Comparison of ENCODE assay signal across 20 cellular contexts in the genomic region with DNA sequence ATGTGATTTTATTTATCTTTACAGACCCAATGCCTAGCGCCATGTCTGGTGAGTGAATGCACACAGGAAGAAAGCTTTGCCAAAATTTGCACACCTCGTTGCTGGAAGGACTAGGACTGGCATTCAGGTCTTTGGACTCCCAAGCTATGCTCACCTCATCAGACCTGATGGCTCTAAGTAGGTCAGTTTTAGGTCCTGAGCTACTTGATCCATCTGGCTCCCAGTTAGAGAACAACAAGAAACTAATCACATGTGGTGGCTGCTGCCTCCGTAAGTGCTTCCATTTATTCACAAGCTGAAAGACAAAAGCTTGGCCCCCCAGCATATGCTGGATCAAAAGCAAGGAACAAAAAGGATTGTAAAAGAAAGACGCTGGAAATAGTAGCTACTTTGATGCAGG.
"Had no signal": no experiment of that assay in that cellular context is flagged by ENCODE, and none has a peak within 500 bp of the region (broad histone marks: within the 10 kb centered on the region; RNA-seq: fewer than 3 reads in every experiment).

No MANE protein-coding gene starts in this region.

- H3K9me3 ChIP-seq: esophagus squamous epithelium, pancreas, prostate gland, right lobe of liver, thoracic aorta, transverse colon had no signal

- H3K9me3 Mint-ChIP-seq: dendritic cell treated with granulocyte-macrophage colony-stimulating factor and Interleukin-4, amounts not matched to agents 40 ng/mL and 50 ng/mL, for 4 days; stimulated activated memory B cell treated with anti-CD40 and anti-IgM and Interleukin-4, amounts not matched to agents 10 μg/mL and 1 μg/mL and 100 μg/mL, for 72 hours; stimulated activated naive CD8-positive, alpha-beta T cell treated with anti-CD3 and anti-CD28 coated beads, Interleukin-15, amount 100 ng/mL, for 72 hours had no signal

- H3K4me1 Mint-ChIP-seq: naive B cell; stimulated activated memory B cell treated with anti-CD40 and anti-IgM and Interleukin-4, amounts not matched to agents 10 μg/mL and 1 μg/mL and 100 μg/mL, for 72 hours; stimulated activated naive CD8-positive, alpha-beta T cell treated with anti-CD3 and anti-CD28 coated beads, Interleukin-15, amount 100 ng/mL, for 72 hours had no signal

- H3K36me3 ChIP-seq: esophagus squamous epithelium, pancreas, prostate gland, right lobe of liver, thoracic aorta, transverse colon had no signal

- H3K27me3 Mint-ChIP-seq: dendritic cell treated with granulocyte-macrophage colony-stimulating factor and Interleukin-4, amounts not matched to agents 40 ng/mL and 50 ng/mL, for 4 days; stimulated activated memory B cell treated with anti-CD40 and anti-IgM and Interleukin-4, amounts not matched to agents 10 μg/mL and 1 μg/mL and 100 μg/mL, for 72 hours had no signal

- H3K27me3 ChIP-seq: esophagus squamous epithelium, right lobe of liver had no signal

- H3K27ac Mint-ChIP-seq: dendritic cell treated with granulocyte-macrophage colony-stimulating factor and Interleukin-4, amounts not matched to agents 40 ng/mL and 50 ng/mL, for 4 days; naive B cell; stimulated activated memory B cell treated with anti-CD40 and anti-IgM and Interleukin-4, amounts not matched to agents 10 μg/mL and 1 μg/mL and 100 μg/mL, for 72 hours; stimulated activated naive CD8-positive, alpha-beta T cell treated with anti-CD3 and anti-CD28 coated beads, Interleukin-15, amount 100 ng/mL, for 72 hours had no signal

- H3K4me3 Mint-ChIP-seq: dendritic cell treated with granulocyte-macrophage colony-stimulating factor and Interleukin-4, amounts not matched to agents 40 ng/mL and 50 ng/mL, for 4 days; naive B cell; stimulated activated memory B cell treated with anti-CD40 and anti-IgM and Interleukin-4, amounts not matched to agents 10 μg/mL and 1 μg/mL and 100 μg/mL, for 72 hours; stimulated activated naive CD8-positive, alpha-beta T cell treated with anti-CD3 and anti-CD28 coated beads, Interleukin-15, amount 100 ng/mL, for 72 hours had no signal

- H3K36me3 Mint-ChIP-seq: naive B cell; stimulated activated memory B cell treated with anti-CD40 and anti-IgM and Interleukin-4, amounts not matched to agents 10 μg/mL and 1 μg/mL and 100 μg/mL, for 72 hours had no signal

- DNase-seq: cerebellar nuclear complex; esophagus squamous epithelium; foreskin fibroblast; head of caudate nucleus; kidney glomerular epithelial cell; mesendoderm; naive B cell; occipital lobe; pancreas; right lobe of liver; stimulated activated CD4-positive, alpha-beta T cell treated with anti-CD3 and anti-CD28 coated beads, Interleukin-15, amount 100 ng/mL, for 24 hours; stimulated activated CD4-positive, alpha-beta T cell treated with anti-CD3 and anti-CD28 coated beads, Interleukin-1b, Interleukin-23, amount 100 ng/mL, for 48 hours; stimulated activated CD4-positive, alpha-beta T cell treated with anti-CD3 and anti-CD28 coated beads, Interleukin-4, amount 100 ng/mL, for 24 hours; stimulated activated naive CD8-positive, alpha-beta T cell treated with anti-CD3 and anti-CD28 coated beads, Interleukin-15, amount 100 ng/mL, for 72 hours; transverse colon had no signal

- H3K4me3 ChIP-seq: esophagus squamous epithelium, hepatocyte, pancreas, prostate gland, right lobe of liver, thoracic aorta, transverse colon had no signal

- H3K27ac ChIP-seq: esophagus squamous epithelium, hepatocyte, pancreas, prostate gland, right lobe of liver, thoracic aorta, transverse colon had no signal

- ATAC-seq: pancreas; right lobe of liver; stimulated activated memory B cell treated with anti-CD40 and anti-IgM and Interleukin-4, amounts not matched to agents 10 μg/mL and 1 μg/mL and 100 μg/mL, for 72 hours; stimulated activated naive CD8-positive, alpha-beta T cell treated with anti-CD3 and anti-CD28 coated beads, Interleukin-15, amount 100 ng/mL, for 72 hours had no signal
